Comparison of ENCODE assay signal across 34 cellular contexts in the genomic region with DNA sequence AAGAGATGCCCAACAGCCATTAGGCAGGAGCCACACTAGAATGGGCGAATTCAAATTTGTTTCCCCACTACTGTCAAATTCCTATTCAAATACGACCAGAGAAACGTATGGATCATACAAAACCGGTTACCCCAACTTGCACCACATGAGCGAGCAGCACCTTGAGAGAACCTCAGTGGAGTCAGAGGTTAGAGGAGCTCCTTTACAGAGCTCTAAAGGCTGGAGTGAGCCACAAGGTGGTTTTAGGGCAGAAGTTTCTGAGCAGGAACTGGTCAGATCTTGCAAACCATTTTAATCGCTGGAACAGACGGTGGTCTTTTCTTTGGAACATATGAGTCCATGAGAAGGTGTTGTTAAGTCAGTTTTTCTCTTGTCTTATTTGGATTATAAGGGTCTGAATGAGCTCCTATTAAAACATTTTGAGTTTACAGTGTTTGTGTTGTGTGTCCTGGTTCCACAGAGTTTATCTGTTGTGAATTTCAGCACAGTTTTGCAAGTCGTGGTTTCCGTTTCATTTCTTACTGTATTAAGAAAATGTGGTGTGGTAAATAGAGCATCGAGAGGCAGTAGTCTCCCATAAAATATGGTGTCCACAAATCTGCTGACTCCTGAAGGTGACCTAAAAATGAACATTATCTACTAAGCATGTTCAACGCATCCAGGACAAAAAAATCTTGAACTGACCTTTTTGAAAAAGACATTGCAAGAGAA.
"Had no signal": no experiment of that assay in that cellular context is flagged by ENCODE, and none has a peak within 500 bp of the region (broad histone marks: within the 10 kb centered on the region; RNA-seq: fewer than 3 reads in every experiment).

No MANE protein-coding gene starts in this region.

- H3K27ac Mint-ChIP-seq: activated CD4-positive, alpha-beta memory T cell treated with anti-CD3 and anti-CD28 coated beads for 36 hours; activated CD4-positive, alpha-beta T cell treated with anti-CD3 and anti-CD28 coated beads for 36 hours; activated CD4-positive, alpha-beta T cell treated with anti-CD3 and anti-CD28 coated beads, Interleukin-2, amount 10 ng/mL, durations not matched to agents 24 days and 14 days; activated CD8-positive, alpha-beta memory T cell treated with anti-CD3 and anti-CD28 coated beads, Interleukin-2, amount 10 ng/mL, durations not matched to agents 7 days and 5 days; activated CD8-positive, alpha-beta T cell treated with anti-CD3 and anti-CD28 coated beads, Interleukin-2, amount 10 ng/mL, durations not matched to agents 7 days and 5 days; activated naive CD4-positive, alpha-beta T cell treated with anti-CD3 and anti-CD28 coated beads for 36 hours; activated naive CD4-positive, alpha-beta T cell treated with anti-CD3 and anti-CD28 coated beads, Interleukin-2, amount 50 U/mL, for 24 hours; activated naive CD8-positive, alpha-beta T cell treated with anti-CD3 and anti-CD28 coated beads for 36 hours; activated naive CD8-positive, alpha-beta T cell treated with anti-CD3 and anti-CD28 coated beads, Interleukin-2, amount 50 U/mL, for 24 hours; activated T-helper 1 cell treated with anti-CD3 and anti-CD28 coated beads, Interleukin-12 subunit alpha, Interleukin-12 subunit beta, Interleukin-2, Interleukin-4 antibody, amounts not matched to agents 30 ng/mL and 10 ng/mL and 1 ng/mL, durations not matched to agents 14 hours and 24 hours and 36 hours; activated T-helper 2 cell treated with anti-CD3 and anti-CD28 coated beads, Interferon-gamma antibody, Interleukin-2, Interleukin-4, amounts not matched to agents 10 μg/mL and 5 μg/mL and 100 μg/mL, durations not matched to agents 14 hours and 24 hours and 36 hours; T-helper 17 cell; T-helper 2 cell treated with Interferon-gamma antibody and Interleukin-4, amounts not matched to agents 5 μg/mL and 100 μg/mL, for 36 hours had no signal

- H3K4me1 ChIP-seq: adrenal gland, body of pancreas, esophagus squamous epithelium, gastroesophageal sphincter, heart right ventricle had no signal

- H3K4me1 Mint-ChIP-seq: activated CD4-positive, alpha-beta T cell treated with anti-CD3 and anti-CD28 coated beads for 36 hours; activated CD4-positive, alpha-beta T cell treated with anti-CD3 and anti-CD28 coated beads, Interleukin-2, amount 10 ng/mL, durations not matched to agents 24 days and 14 days; activated CD8-positive, alpha-beta memory T cell treated with anti-CD3 and anti-CD28 coated beads, Interleukin-2, amount 10 ng/mL, durations not matched to agents 7 days and 5 days; activated naive CD4-positive, alpha-beta T cell treated with anti-CD3 and anti-CD28 coated beads, Interleukin-2, amount 50 U/mL, for 24 hours; activated naive CD8-positive, alpha-beta T cell treated with anti-CD3 and anti-CD28 coated beads for 36 hours; activated naive CD8-positive, alpha-beta T cell treated with anti-CD3 and anti-CD28 coated beads, Interleukin-2, amount 50 U/mL, for 24 hours; T-helper 17 cell had no signal

- H3K9me3 Mint-ChIP-seq: activated CD4-positive, alpha-beta memory T cell treated with anti-CD3 and anti-CD28 coated beads for 36 hours; activated T-helper 1 cell treated with anti-CD3 and anti-CD28 coated beads, Interleukin-12 subunit alpha, Interleukin-12 subunit beta, Interleukin-2, Interleukin-4 antibody, amounts not matched to agents 30 ng/mL and 10 ng/mL and 1 ng/mL, durations not matched to agents 14 hours and 24 hours and 36 hours; activated T-helper 2 cell treated with anti-CD3 and anti-CD28 coated beads, Interferon-gamma antibody, Interleukin-2, Interleukin-4, amounts not matched to agents 10 μg/mL and 5 μg/mL and 100 μg/mL, durations not matched to agents 14 hours and 24 hours and 36 hours had no signal

- FAIRE-seq: colon, endometrium, endothelial cell of umbilical vein had no signal

- DNase-seq: activated CD4-positive, alpha-beta memory T cell treated with anti-CD3 and anti-CD28 coated beads for 36 hours; activated CD4-positive, alpha-beta T cell treated with anti-CD3 and anti-CD28 coated beads for 36 hours; activated CD4-positive, alpha-beta T cell treated with anti-CD3 and anti-CD28 coated beads, Interleukin-2, amount 10 ng/mL, durations not matched to agents 24 days and 14 days; activated CD4-positive, CD25-positive, alpha-beta regulatory T cell; activated CD4-positive, CD25-positive, alpha-beta regulatory T cell treated with anti-CD3 and anti-CD28 coated beads, Interleukin-2, amount 50 U/mL, for 72 hours; activated CD8-positive, alpha-beta memory T cell treated with anti-CD3 and anti-CD28 coated beads, Interleukin-2, amount 10 ng/mL, durations not matched to agents 7 days and 5 days; activated CD8-positive, alpha-beta memory T cell treated with anti-CD3 and anti-CD28 coated beads, Interleukin-2, amount 50 U/mL, for 4 hours; activated CD8-positive, alpha-beta T cell treated with anti-CD3 and anti-CD28 coated beads, Interleukin-2, amount 10 ng/mL, durations not matched to agents 7 days and 5 days; activated effector memory CD4-positive, alpha-beta T cell treated with anti-CD3 and anti-CD28 coated beads, Interleukin-2, amount 50 U/mL, for 16 hours; activated naive CD4-positive, alpha-beta T cell treated with anti-CD3 and anti-CD28 coated beads for 36 hours; activated naive CD8-positive, alpha-beta T cell treated with anti-CD3 and anti-CD28 coated beads for 36 hours; activated naive CD8-positive, alpha-beta T cell treated with anti-CD3 and anti-CD28 coated beads, Interleukin-2, amount 50 U/mL, for 24 hours; activated T-cell treated with anti-CD3 and anti-CD28 coated beads, Interleukin-2, amount 50 U/mL, for 1 hour; activated T-cell treated with anti-CD3 and anti-CD28 coated beads, Interleukin-2, amount 50 U/mL, for 48 hours; adrenal gland; amygdala; aorta; body of pancreas; caudate nucleus; cortex of kidney; effector CD8-positive, alpha-beta T cell; esophagus squamous epithelium; foreskin melanocyte; heart right ventricle; T-helper 17 cell; T1000 had no signal

- H3K4me3 Mint-ChIP-seq: activated CD4-positive, alpha-beta memory T cell treated with anti-CD3 and anti-CD28 coated beads for 36 hours; activated CD4-positive, alpha-beta T cell treated with anti-CD3 and anti-CD28 coated beads for 36 hours; activated CD4-positive, alpha-beta T cell treated with anti-CD3 and anti-CD28 coated beads, Interleukin-2, amount 10 ng/mL, durations not matched to agents 24 days and 14 days; activated CD8-positive, alpha-beta memory T cell treated with anti-CD3 and anti-CD28 coated beads, Interleukin-2, amount 10 ng/mL, durations not matched to agents 7 days and 5 days; activated CD8-positive, alpha-beta T cell treated with anti-CD3 and anti-CD28 coated beads, Interleukin-2, amount 10 ng/mL, durations not matched to agents 7 days and 5 days; activated naive CD4-positive, alpha-beta T cell treated with anti-CD3 and anti-CD28 coated beads for 36 hours; activated naive CD4-positive, alpha-beta T cell treated with anti-CD3 and anti-CD28 coated beads, Interleukin-2, amount 50 U/mL, for 24 hours; activated naive CD8-positive, alpha-beta T cell treated with anti-CD3 and anti-CD28 coated beads for 36 hours; activated naive CD8-positive, alpha-beta T cell treated with anti-CD3 and anti-CD28 coated beads, Interleukin-2, amount 50 U/mL, for 24 hours; activated T-helper 1 cell treated with anti-CD3 and anti-CD28 coated beads, Interleukin-12 subunit alpha, Interleukin-12 subunit beta, Interleukin-2, Interleukin-4 antibody, amounts not matched to agents 30 ng/mL and 10 ng/mL and 1 ng/mL, durations not matched to agents 14 hours and 24 hours and 36 hours; T-helper 17 cell; T-helper 2 cell treated with Interferon-gamma antibody and Interleukin-4, amounts not matched to agents 5 μg/mL and 100 μg/mL, for 36 hours had no signal

- H3K36me3 ChIP-seq: adrenal gland, esophagus squamous epithelium, gastroesophageal sphincter, heart right ventricle had no signal

- H3K36me3 Mint-ChIP-seq: activated CD4-positive, alpha-beta memory T cell treated with anti-CD3 and anti-CD28 coated beads for 36 hours; activated CD8-positive, alpha-beta memory T cell treated with anti-CD3 and anti-CD28 coated beads, Interleukin-2, amount 10 ng/mL, durations not matched to agents 7 days and 5 days; activated naive CD4-positive, alpha-beta T cell treated with anti-CD3 and anti-CD28 coated beads, Interleukin-2, amount 50 U/mL, for 24 hours; activated naive CD8-positive, alpha-beta T cell treated with anti-CD3 and anti-CD28 coated beads for 36 hours had no signal

- H3K4me3 ChIP-seq: adrenal gland, body of pancreas, esophagus squamous epithelium, gastroesophageal sphincter, heart right ventricle had no signal

- H3K9me3 ChIP-seq: adrenal gland, body of pancreas, esophagus squamous epithelium, gastroesophageal sphincter, heart right ventricle had no signal

- H3K27me3 ChIP-seq: adrenal gland, body of pancreas, esophagus squamous epithelium had no signal

- H3K27me3 Mint-ChIP-seq: activated CD4-positive, alpha-beta memory T cell treated with anti-CD3 and anti-CD28 coated beads for 36 hours; activated CD4-positive, alpha-beta T cell treated with anti-CD3 and anti-CD28 coated beads, Interleukin-2, amount 10 ng/mL, durations not matched to agents 24 days and 14 days; activated CD8-positive, alpha-beta memory T cell treated with anti-CD3 and anti-CD28 coated beads, Interleukin-2, amount 10 ng/mL, durations not matched to agents 7 days and 5 days; activated naive CD8-positive, alpha-beta T cell treated with anti-CD3 and anti-CD28 coated beads, Interleukin-2, amount 50 U/mL, for 24 hours; T-helper 17 cell had no signal
